Comparison of ENCODE assay signal across 22 cellular contexts in genomic region chr4:175412161-175412560, GRCh38.
A peak's percentile ranks its signal among the peaks of the same experiment; 100 is the strongest.
DNase-seq lines count a peak whose midpoint lies in the region; ATAC-seq and TF ChIP-seq lines count a peak whose summit lies in the region.
"Had no signal": no experiment of that assay in that cellular context is flagged by ENCODE, and none has a peak within 500 bp of the region (broad histone marks: within the 10 kb centered on the region; RNA-seq: fewer than 3 reads in every experiment).

No MANE protein-coding gene starts in this region.

- H3K4me1 ChIP-seq in mammary epithelial cell (ENCODE audit: insufficient read depth, low read length), result no peaks in the 10 kb centered on the region
- no peaks in the 10 kb centered on the region for H3K4me1 ChIP-seq in CD8-positive, alpha-beta T cell (ENCODE audit: insufficient read depth, low read length)
- H3K4me1 ChIP-seq: A549, left lung, suprapubic skin, vagina had no signal

- no peaks in the 10 kb centered on the region for H3K79me2 ChIP-seq in mammary epithelial cell (ENCODE audit: insufficient read depth, low read length)

- POLR2A ChIA-PET in CD8-positive, alpha-beta T cell (lab: Charles Lee), result no interaction called here

- no TSS peak for BruUV-seq in mammary epithelial cell (replicated peaks; lab: Mats Ljungman, UMichigan)

- no peaks in the 10 kb centered on the region for H3K4me1 Mint-ChIP-seq in CD8-positive, alpha-beta T cell (ENCODE audit: low read depth)
- H3K4me1 Mint-ChIP-seq: CD4-positive, CD25-positive, alpha-beta regulatory T cell had no signal

- WGBS in mammary epithelial cell (ENCODE audit: low coverage, missing lambda C conversion rate), result 31% methylated on average over 3 of the region's 3 CpGs

- H3K9ac ChIP-seq in mammary epithelial cell (ENCODE audit: insufficient read depth, low read length), result no peak overlapping the region

- no peak overlapping the region for H3K4me3 Mint-ChIP-seq in CD8-positive, alpha-beta T cell
- H3K4me3 Mint-ChIP-seq: activated naive CD8-positive, alpha-beta T cell; activated T-helper 1 cell treated with anti-CD3 and anti-CD28 coated beads, Interleukin-12 subunit alpha, Interleukin-12 subunit beta, Interleukin-2, Interleukin-4 antibody, amounts not matched to agents 30 ng/mL and 10 ng/mL and 1 ng/mL, durations not matched to agents 14 hours and 24 hours and 36 hours; CD4-positive, CD25-positive, alpha-beta regulatory T cell had no signal

- no peak overlapping the region for H3K27ac Mint-ChIP-seq in CD8-positive, alpha-beta T cell
- H3K27ac Mint-ChIP-seq: activated naive CD8-positive, alpha-beta T cell; activated T-helper 1 cell treated with anti-CD3 and anti-CD28 coated beads, Interleukin-12 subunit alpha, Interleukin-12 subunit beta, Interleukin-2, Interleukin-4 antibody, amounts not matched to agents 30 ng/mL and 10 ng/mL and 1 ng/mL, durations not matched to agents 14 hours and 24 hours and 36 hours; CD4-positive, CD25-positive, alpha-beta regulatory T cell had no signal

- no peaks in the 10 kb centered on the region for H3K36me3 Mint-ChIP-seq in CD8-positive, alpha-beta T cell
- H3K36me3 Mint-ChIP-seq: activated naive CD8-positive, alpha-beta T cell; CD4-positive, CD25-positive, alpha-beta regulatory T cell had no signal

- TF ChIP-seq CTCF in AG10803 (conservative IDR thresholded peaks at IDR 0.05; ENCODE audit: low read length) (no peak), mammary epithelial cell (conservative IDR thresholded peaks at IDR 0.05 in 1 of 2, IDR thresholded peaks at IDR 0.05 in 1 of 2; ENCODE audit: extremely low read depth in 1 of 2, insufficient read depth in 1 of 2, low read depth in 1 of 2, low read length in 2 of 2) (no peak), kidney epithelial cell (IDR thresholded peaks at IDR 0.05; ENCODE audit: insufficient read depth, low read length, poor library complexity, severe bottlenecking) (no peak)
- no peak for TF ChIP-seq CTCF in CD8-positive, alpha-beta T cell (IDR thresholded peaks at IDR 0.05)

- H3K4me3 ChIP-seq in AG10803 (ENCODE audit: low read length) (no peak overlapping the region), mammary epithelial cell (replicated peaks in 1 of 3; ENCODE audit: insufficient read depth in 1 of 3, low read depth in 2 of 3, low read length in 3 of 3) (no peak overlapping the region), kidney epithelial cell (ENCODE audit: low read depth, low read length) (no peak overlapping the region)
- H3K4me3 ChIP-seq in CD8-positive, alpha-beta T cell (ENCODE audit: low read depth, low read length), result no peak overlapping the region
- H3K4me3 ChIP-seq: A549, left lung, SJSA1, suprapubic skin, vagina had no signal

- peaks cover 3% of the 10 kb centered on the region for H3K9me3 ChIP-seq in mammary epithelial cell (replicated peaks; ENCODE audit: insufficient read depth, low read length)
- no peaks in the 10 kb centered on the region for H3K9me3 ChIP-seq in CD8-positive, alpha-beta T cell (ENCODE audit: low read length)
- H3K9me3 ChIP-seq: SJSA1, vagina had no signal

- dilution Hi-C loops in mammary epithelial cell (cut with HindIII; ENCODE audit: low sequenced_read_pairs), result no loop called here

- H3K27me3 ChIP-seq in mammary epithelial cell (ENCODE audit: insufficient read depth, low read length) (no peaks in the 10 kb centered on the region), kidney epithelial cell (ENCODE audit: control insufficient read depth, insufficient read depth, low read length) (no peaks in the 10 kb centered on the region)
- no peaks in the 10 kb centered on the region for H3K27me3 ChIP-seq in CD8-positive, alpha-beta T cell (ENCODE audit: insufficient read depth, low read length)
- H3K27me3 ChIP-seq: left lung, SJSA1, suprapubic skin, vagina had no signal

- peaks cover 6% of the 10 kb centered on the region for H3K9me3 Mint-ChIP-seq in CD8-positive, alpha-beta T cell

- no peak overlapping the region for H2AFZ ChIP-seq in mammary epithelial cell (ENCODE audit: low read depth, low read length)

- in situ Hi-C loops in mammary epithelial cell (cut with MboI; ENCODE audit: low sequenced_read_pairs in 2 of 2), result no loop called here

- no peaks in the 10 kb centered on the region for H3K27me3 Mint-ChIP-seq in CD8-positive, alpha-beta T cell (ENCODE audit: low read depth)
- H3K27me3 Mint-ChIP-seq: activated naive CD8-positive, alpha-beta T cell; CD4-positive, CD25-positive, alpha-beta regulatory T cell had no signal

- H3K36me3 ChIP-seq in mammary epithelial cell (ENCODE audit: insufficient read depth, low read length) (no peaks in the 10 kb centered on the region), kidney epithelial cell (ENCODE audit: control insufficient read depth, insufficient read depth, low read length) (no peaks in the 10 kb centered on the region)
- H3K36me3 ChIP-seq in CD8-positive, alpha-beta T cell (ENCODE audit: insufficient read depth, low read length), result no peaks in the 10 kb centered on the region
- H3K36me3 ChIP-seq: left lung, SJSA1, suprapubic skin, vagina had no signal

- CTCF ChIA-PET in mammary epithelial cell (lab: Charles Lee; ENCODE audit: low non-redundant PET), result no interaction called here
- CTCF ChIA-PET in CD8-positive, alpha-beta T cell (lab: Charles Lee), result no interaction called here

- H3K4me2 ChIP-seq in mammary epithelial cell (ENCODE audit: insufficient read depth, low read depth, low read length), result no peak overlapping the region
- H3K4me2 ChIP-seq: A549 had no signal

- no peaks in the 10 kb centered on the region for H4K20me1 ChIP-seq in mammary epithelial cell (ENCODE audit: insufficient read depth, low read length)

- H3K27ac ChIP-seq in mammary epithelial cell (ENCODE audit: insufficient read depth, low read depth, low read length), result no peak overlapping the region
- H3K27ac ChIP-seq in CD8-positive, alpha-beta T cell (ENCODE audit: low read depth, low read length), result no peak overlapping the region
- H3K27ac ChIP-seq: left lung, suprapubic skin, vagina had no signal

- DNase-seq in AG10803 (ENCODE audit: low read depth) (peak; percentile 86), HS-5 (ENCODE audit: low read depth) (peak; percentile 59), mammary epithelial cell (peak; percentile 65), kidney epithelial cell (ENCODE audit: low read depth) (peak; percentile 23), SIG-M5 treated with dmso at 0.1 percent for 504 hours (lab: John Stamatoyannopoulos, UW; ENCODE audit: unreplicated experiment) (no peak), mesenteric fat pad (ENCODE audit: low spot score) (no peak), NOMO-1 (lab: John Stamatoyannopoulos, UW; ENCODE audit: unreplicated experiment in 2 of 2) (no peak)
- DNase-seq in CD8-positive, alpha-beta T cell, result no peak
- DNase-seq: CD4-positive, CD25-positive, alpha-beta regulatory T cell; Kasumi-1; NCI-H1105; NCI-H748 treated with DMSO at 0.1 percent for 48 hours; retina; stimulated activated CD4-positive, alpha-beta T cell treated with anti-CD3 and anti-CD28 coated beads, Interleukin-15, amount 100 ng/mL, for 24 hours; T-helper 9 cell had no signal

- intact Hi-C loops in mammary epithelial cell (cut with micrococcal nuclease), result no loop called here
- intact Hi-C loops in CD8-positive, alpha-beta T cell (cut with DNase I, micrococcal nuclease), result no loop called here

- ATAC-seq in CD8-positive, alpha-beta T cell, result no peak
- ATAC-seq: A549, left lung had no signal

Comparison
In these comparisons a context has a peak if more than half of its experiments do, and no peak if none do; other contexts are left out.
1. DNase-seq: peak in AG10803 (single experiment), HS-5 (single experiment), mammary epithelial cell (single experiment) and kidney epithelial cell (single experiment); none in CD8-positive, alpha-beta T cell (0 of 7), SIG-M5 treated with dmso at 0.1 percent for 504 hours (single experiment), mesenteric fat pad (single experiment) and NOMO-1 (0 of 2).